In genomic region chr7:875476-876076, GRCh38 we compare ENCODE assay signal across 8 cellular contexts. TPM values are rescaled to one million over a fixed set of nuclear protein-coding genes. Genes with fewer than 3 reads are reported as not detected.
DNase-seq lines count a peak whose midpoint lies in the region; ATAC-seq and TF ChIP-seq lines count a peak whose summit lies in the region.

No MANE protein-coding gene starts in this region.

- H3K36me3 Mint-ChIP-seq in stimulated activated memory B cell treated with anti-CD40 and anti-IgM and Interleukin-4, amounts not matched to agents 10 μg/mL and 1 μg/mL and 100 μg/mL, for 72 hours: peaks cover 30% of the 10 kb centered on the region

- no peaks in the 10 kb centered on the region for H3K9me3 ChIP-seq in right cardiac atrium (ENCODE audit: control insufficient read depth, low read length)

- peak; percentile 5 for ATAC-seq in right cardiac atrium
- no peak for ATAC-seq in stimulated activated memory B cell treated with anti-CD40 and anti-IgM and Interleukin-4, amounts not matched to agents 10 μg/mL and 1 μg/mL and 100 μg/mL, for 72 hours
- no peak for ATAC-seq in GM18498 (IDR thresholded peaks at IDR 0.05; ENCODE audit: unreplicated experiment)
- ATAC-seq in GM21360 (IDR thresholded peaks at IDR 0.05; ENCODE audit: unreplicated experiment): no peak

- CTCF ChIA-PET in RWPE1 (lab: Yijun Ruan, JAX): interaction anchor here (1.4 kb wide), 1 partner anchor 89 kb away, joined by 4 read pairs; no protein-coding TSS in a partner anchor

- H3K4me1 Mint-ChIP-seq in stimulated activated memory B cell treated with anti-CD40 and anti-IgM and Interleukin-4, amounts not matched to agents 10 μg/mL and 1 μg/mL and 100 μg/mL, for 72 hours: peaks cover 34% of the 10 kb centered on the region

- no peak overlapping the region for H3K4me3 Mint-ChIP-seq in stimulated activated memory B cell treated with anti-CD40 and anti-IgM and Interleukin-4, amounts not matched to agents 10 μg/mL and 1 μg/mL and 100 μg/mL, for 72 hours

- no peaks in the 10 kb centered on the region for H3K27me3 ChIP-seq in right cardiac atrium (ENCODE audit: control insufficient read depth, insufficient read depth)

- H3K27ac Mint-ChIP-seq in stimulated activated memory B cell treated with anti-CD40 and anti-IgM and Interleukin-4, amounts not matched to agents 10 μg/mL and 1 μg/mL and 100 μg/mL, for 72 hours: peak overlapping the region; percentile 27

- peak; percentile 44 for DNase-seq in NCI-H146 (lab: John Stamatoyannopoulos, UW)
- no peak for DNase-seq in NCI-H146 treated with DMSO at 0.1 percent for 48 hours (lab: John Stamatoyannopoulos, UW; ENCODE audit: unreplicated experiment)
- DNase-seq in RWPE1 (ENCODE audit: low spot score): no peak
- DNase-seq in right cardiac atrium: peak in 2 of 3 donors; percentile 69 to 75
- DNase-seq in middle frontal gyrus (ENCODE audit: extremely low spot score, low spot score): no peak

- H3K27ac ChIP-seq in RWPE1 (peak overlapping the region; percentile 85), right cardiac atrium (ENCODE audit: low read length) (peak overlapping the region; percentile 27)

- peaks cover 7% of the 10 kb centered on the region for H3K4me1 ChIP-seq in right cardiac atrium (ENCODE audit: control insufficient read depth, insufficient read depth, low read length)

- POLR2A ChIA-PET in RWPE1 (lab: Yijun Ruan, JAX; ENCODE audit: low non-redundant PET): interaction anchor here (0.6 kb wide), 1 partner anchor 11 kb away, joined by 3 read pairs; no protein-coding TSS in a partner anchor

- WGBS in right cardiac atrium: 74% methylated on average over 27 of the region's 27 CpGs

- intact Hi-C loops in right cardiac atrium (cut with DNase I): loop anchor here in 3 of 4 donors (5.0 to 10.0 kb wide), 4 partner anchors 51 to 551 kb away; no protein-coding TSS in a partner anchor

- H3K4me3 ChIP-seq in right cardiac atrium (ENCODE audit: low read length): no peak overlapping the region

- TF ChIP-seq CTCF in RWPE1 (conservative IDR thresholded peaks at IDR 0.05; ENCODE audit: low read depth): no peak

- no peaks in the 10 kb centered on the region for H3K9me3 Mint-ChIP-seq in stimulated activated memory B cell treated with anti-CD40 and anti-IgM and Interleukin-4, amounts not matched to agents 10 μg/mL and 1 μg/mL and 100 μg/mL, for 72 hours

- no peaks in the 10 kb centered on the region for H3K27me3 Mint-ChIP-seq in stimulated activated memory B cell treated with anti-CD40 and anti-IgM and Interleukin-4, amounts not matched to agents 10 μg/mL and 1 μg/mL and 100 μg/mL, for 72 hours

RNA-seq across cellular contexts. Expression of gene GET4, which starts 0.8 kb away (rescaled TPM):
- 10 to 100 TPM; 20.1 to 23.6 (median 22.2) TPM for total RNA-seq in right cardiac atrium
- polyA plus RNA-seq in right cardiac atrium: 22.2 TPM

RNA-seq across cellular contexts. Expression of gene SUN1, which starts 43.3 kb away (rescaled TPM):
- total RNA-seq in right cardiac atrium: 100 to 1,000 TPM; 139 to 163 (median 147) TPM
- polyA plus RNA-seq in right cardiac atrium: 86.9 TPM

Comparison
In these comparisons a context has a peak if more than half of its experiments do, and no peak if none do; other contexts are left out.
1. DNase-seq: peak in NCI-H146 (single experiment) and right cardiac atrium (2 of 3); none in NCI-H146 treated with DMSO at 0.1 percent for 48 hours (single experiment), RWPE1 (single experiment) and middle frontal gyrus (single experiment).
2. ATAC-seq: peak in right cardiac atrium (2 of 2); none in stimulated activated memory B cell treated with anti-CD40 and anti-IgM and Interleukin-4, amounts not matched to agents 10 μg/mL and 1 μg/mL and 100 μg/mL, for 72 hours (single experiment), GM18498 (single experiment) and GM21360 (single experiment).